ENCODE assay signal across 25 cellular contexts in the genomic region with DNA sequence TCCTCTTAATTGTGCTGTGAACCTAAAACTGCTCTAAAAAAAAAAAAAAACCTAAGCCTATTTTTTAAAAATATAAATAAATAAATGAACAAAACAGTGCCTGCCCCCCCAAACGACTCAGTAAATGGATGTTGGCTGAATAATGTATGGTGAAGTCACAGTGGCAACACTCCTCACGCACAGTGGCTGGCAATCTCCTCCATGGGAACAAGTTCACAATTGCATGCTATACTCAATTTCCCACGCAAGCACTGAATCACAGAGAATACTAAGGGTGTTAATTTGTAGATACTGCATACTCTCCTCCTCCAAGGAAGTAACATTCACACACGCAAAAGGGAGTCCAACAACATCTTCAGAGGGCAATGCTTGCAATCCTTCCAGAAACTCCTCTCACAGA. TPM values are rescaled to one million over a fixed set of nuclear protein-coding genes. Genes with fewer than 3 reads are reported as not detected.
DNase-seq lines count a peak whose midpoint lies in the region; ATAC-seq, FAIRE-seq and TF ChIP-seq lines count a peak whose summit lies in the region.
"Had no signal": no experiment of that assay in that cellular context is flagged by ENCODE, and none has a peak within 500 bp of the region (broad histone marks: within the 10 kb centered on the region; RNA-seq: fewer than 3 reads in every experiment).

No MANE protein-coding gene starts in this region.

- no peak for TF ChIP-seq CTCF in CD8-positive, alpha-beta T cell (IDR thresholded peaks at IDR 0.05)
- TF ChIP-seq CTCF in mesothelial cell of epicardium (IDR thresholded peaks at IDR 0.05; ENCODE audit: unreplicated experiment), result no peak

- in situ Hi-C loops in HAP-1 (cut with MboI; ENCODE audit: low sequenced_read_pairs), result no loop called here

- no peak for ATAC-seq in CD8-positive, alpha-beta T cell
- no peak for ATAC-seq in HG03460 (IDR thresholded peaks at IDR 0.05; ENCODE audit: unreplicated experiment)
- ATAC-seq: esophagus mucosa; gastrocnemius medialis; natural killer cell treated with Interleukin-12 subunit alpha and Interleukin-12 subunit beta and Interleukin-15 and Interleukin-18, amount 100 ng/mL, for 72 hours; psoas muscle; upper lobe of right lung had no signal

- no peaks in the 10 kb centered on the region for H3K36me3 ChIP-seq in CD8-positive, alpha-beta T cell (ENCODE audit: insufficient read depth, low read length)
- no peaks in the 10 kb centered on the region for H3K36me3 ChIP-seq in HAP-1 (replicated peaks)
- H3K36me3 ChIP-seq: gastrocnemius medialis, stomach, upper lobe of right lung had no signal

- H3K27ac ChIP-seq in CD8-positive, alpha-beta T cell (ENCODE audit: low read depth, low read length), result no peak overlapping the region
- H3K27ac ChIP-seq: gastrocnemius medialis, psoas muscle, SK-N-MC, skin epidermis, upper lobe of right lung had no signal

- POLR2A ChIA-PET in CD8-positive, alpha-beta T cell (lab: Charles Lee), result interaction anchor here (1.2 kb wide), 2 partner anchors 37 to 217 kb away, joined by 3 read pairs; a partner anchor contains a TSS

- intact Hi-C loops in CD8-positive, alpha-beta T cell (cut with DNase I, micrococcal nuclease), result loop anchor here in 1 of 2 experiments (5.0 kb wide), 1 partner anchor 116 kb away; no protein-coding TSS in a partner anchor

- H3K27ac Mint-ChIP-seq in CD8-positive, alpha-beta T cell, result peak overlapping the region; percentile 75
- H3K27ac Mint-ChIP-seq in activated naive CD8-positive, alpha-beta T cell, result peak overlapping the region; percentile 88
- H3K27ac Mint-ChIP-seq in mesothelial cell of epicardium, result peak overlapping the region; percentile 62
- H3K27ac Mint-ChIP-seq: natural killer cell treated with Interleukin-12 subunit alpha and Interleukin-12 subunit beta and Interleukin-15 and Interleukin-18, amount 100 ng/mL, for 72 hours had no signal

- H3K4me3 ChIP-seq in CD8-positive, alpha-beta T cell (ENCODE audit: low read depth, low read length), result no peak overlapping the region
- no peak overlapping the region for H3K4me3 ChIP-seq in HAP-1
- H3K4me3 ChIP-seq: gastrocnemius medialis, psoas muscle, SK-N-MC, skin epidermis, stomach, upper lobe of right lung had no signal

- no peak for FAIRE-seq in GM12892 (lab: Jason Lieb, UNC)
- FAIRE-seq: keratinocyte had no signal

- peaks cover 96% of the 10 kb centered on the region for H3K4me1 ChIP-seq in CD8-positive, alpha-beta T cell (ENCODE audit: insufficient read depth, low read length)
- no peaks in the 10 kb centered on the region for H3K4me1 ChIP-seq in HAP-1
- H3K4me1 ChIP-seq: psoas muscle had no signal

- H3K9me3 ChIP-seq in CD8-positive, alpha-beta T cell (ENCODE audit: low read length), result no peaks in the 10 kb centered on the region
- H3K9me3 ChIP-seq in HAP-1, result peaks cover 4% of the 10 kb centered on the region; the same call in 1 of the 2 replicates
- H3K9me3 ChIP-seq: gastrocnemius medialis, psoas muscle, stomach, upper lobe of right lung had no signal

- H3K4me1 Mint-ChIP-seq in CD8-positive, alpha-beta T cell (ENCODE audit: low read depth), result peaks cover 94% of the 10 kb centered on the region
- H3K4me1 Mint-ChIP-seq in activated naive CD8-positive, alpha-beta T cell (ENCODE audit: low read depth), result peaks cover 94% of the 10 kb centered on the region
- peaks cover 41% of the 10 kb centered on the region for H3K4me1 Mint-ChIP-seq in mesothelial cell of epicardium

- H3K4me3 Mint-ChIP-seq in CD8-positive, alpha-beta T cell, result no peak overlapping the region
- H3K4me3 Mint-ChIP-seq in activated naive CD8-positive, alpha-beta T cell, result peak overlapping the region; percentile 2
- no peak overlapping the region for H3K4me3 Mint-ChIP-seq in mesothelial cell of epicardium
- H3K4me3 Mint-ChIP-seq: natural killer cell treated with Interleukin-12 subunit alpha and Interleukin-12 subunit beta and Interleukin-15 and Interleukin-18, amount 100 ng/mL, for 72 hours had no signal

- CTCF ChIA-PET in CD8-positive, alpha-beta T cell (lab: Charles Lee), result interaction anchor here (1.1 to 1.4 kb wide), 2 partner anchors 9 to 114 kb away, joined by 3 to 4 read pairs; no protein-coding TSS in a partner anchor

- H3K36me3 Mint-ChIP-seq in CD8-positive, alpha-beta T cell, result peaks cover 36% of the 10 kb centered on the region
- peaks cover 3% of the 10 kb centered on the region for H3K36me3 Mint-ChIP-seq in activated naive CD8-positive, alpha-beta T cell
- H3K36me3 Mint-ChIP-seq in mesothelial cell of epicardium, result peaks cover 5% of the 10 kb centered on the region
- H3K36me3 Mint-ChIP-seq: natural killer cell treated with Interleukin-12 subunit alpha and Interleukin-12 subunit beta and Interleukin-15 and Interleukin-18, amount 100 ng/mL, for 72 hours had no signal

- H3K27me3 ChIP-seq in CD8-positive, alpha-beta T cell (ENCODE audit: insufficient read depth, low read length), result no peaks in the 10 kb centered on the region
- H3K27me3 ChIP-seq in HAP-1 (ENCODE audit: low read depth), result no peaks in the 10 kb centered on the region
- H3K27me3 ChIP-seq: gastrocnemius medialis, stomach, upper lobe of right lung had no signal

- H3K27me3 Mint-ChIP-seq in CD8-positive, alpha-beta T cell (ENCODE audit: low read depth), result no peaks in the 10 kb centered on the region
- H3K27me3 Mint-ChIP-seq in activated naive CD8-positive, alpha-beta T cell, result no peaks in the 10 kb centered on the region
- H3K27me3 Mint-ChIP-seq in mesothelial cell of epicardium (ENCODE audit: low read depth), result no peaks in the 10 kb centered on the region
- H3K27me3 Mint-ChIP-seq: natural killer cell treated with Interleukin-12 subunit alpha and Interleukin-12 subunit beta and Interleukin-15 and Interleukin-18, amount 100 ng/mL, for 72 hours had no signal

- no peaks in the 10 kb centered on the region for H3K9me3 Mint-ChIP-seq in CD8-positive, alpha-beta T cell
- H3K9me3 Mint-ChIP-seq in activated naive CD8-positive, alpha-beta T cell (ENCODE audit: low read depth), result no peaks in the 10 kb centered on the region
- H3K9me3 Mint-ChIP-seq in mesothelial cell of epicardium, result no peaks in the 10 kb centered on the region
- H3K9me3 Mint-ChIP-seq: natural killer cell treated with Interleukin-12 subunit alpha and Interleukin-12 subunit beta and Interleukin-15 and Interleukin-18, amount 100 ng/mL, for 72 hours had no signal

- no peak for TF ChIP-seq POLR2A in GM12892 (IDR thresholded peaks at IDR 0.05; ENCODE audit: low read depth, low read length)

- peak; percentile 49 for DNase-seq in Ammon's horn (ENCODE audit: low spot score)
- no peak for DNase-seq in CD8-positive, alpha-beta T cell
- no peak for DNase-seq in mesothelial cell of epicardium (ENCODE audit: low spot score in 2 of 2, unreplicated experiment in 2 of 2)
- no peak for DNase-seq in GM12892 (ENCODE audit: insufficient read length)
- no peak for DNase-seq in NCI-H2081 (lab: John Stamatoyannopoulos, UW)
- no peak for DNase-seq in HAP-1 (ENCODE audit: low spot score in 2 of 2)
- DNase-seq: activated CD4-positive, alpha-beta T cell treated with anti-CD3 and anti-CD28 coated beads for 1 hour; activated effector memory CD4-positive, alpha-beta T cell treated with Interleukin-2 at 50 U/mL for 16 hours; aorta; DMS79 treated with DMSO at 0.1 percent for 48 hours; effector CD4-positive, alpha-beta T cell; gastrocnemius medialis; NCI-H1105 treated with DMSO at 0.1 percent for 48 hours; NK-92 treated with Interleukin-12 subunit alpha and Interleukin-12 subunit beta, amount 100 ng/mL, for 24 hours; psoas muscle; stimulated activated CD4-positive, alpha-beta T cell treated with anti-CD3 and anti-CD28 coated beads, Interleukin-2, amount 100 ng/mL, for 48 hours; stomach; upper lobe of right lung had no signal

RNA-seq across cellular contexts. Expression of a gene that starts 47.5 kb away (rescaled TPM):
- 100 to 1,000 TPM; 112 to 117 TPM for total RNA-seq in CD8-positive, alpha-beta T cell
- total RNA-seq in mesothelial cell of epicardium, result 87.6 to 91.0 TPM (median 89.5 TPM) in 3 replicates
- polyA plus RNA-seq in GM12892 (2012; ENCODE audit: missing spikeins), result 1.9 TPM
